34 cellular contexts compared by ENCODE assay signal in the genomic region with DNA sequence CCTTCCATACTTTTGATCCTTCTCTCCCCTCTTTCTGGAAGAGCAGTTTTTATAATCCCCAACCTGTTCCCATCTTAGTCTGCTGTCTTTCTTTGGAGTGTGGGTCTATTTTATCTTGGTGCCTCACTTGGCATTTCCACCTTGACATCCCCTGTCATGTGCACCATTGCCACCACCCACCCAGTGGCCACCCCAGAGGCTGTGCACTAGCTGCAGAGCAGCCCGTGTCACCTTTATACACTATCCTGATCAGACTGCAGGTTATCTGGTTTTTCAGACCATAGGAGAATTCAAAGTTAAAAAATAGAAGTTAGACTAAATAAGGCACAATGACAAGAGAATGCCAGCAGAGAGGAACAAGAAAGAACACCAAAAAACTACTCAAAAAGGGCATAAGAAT.
"Had no signal": no experiment of that assay in that cellular context is flagged by ENCODE, and none has a peak within 500 bp of the region (broad histone marks: within the 10 kb centered on the region; RNA-seq: fewer than 3 reads in every experiment).

No MANE protein-coding gene starts in this region.

- DNase-seq: Karpas-422, Kasumi-1, MG63, MM.1S, MV-4-11, NCI-H1048, NCI-H1092, NCI-H1092 treated with DMSO at 0.1 percent for 48 hours, NCI-H1105, NCI-H1105 treated with DMSO at 0.1 percent for 48 hours, NCI-H1417, NCI-H1417 treated with DMSO at 0.1 percent for 48 hours, NCI-H1436, NCI-H1436 treated with DMSO at 0.1 percent for 48 hours, NCI-H146, NCI-H1694, NCI-H1694 treated with DMSO at 0.1 percent for 48 hours, NCI-H187, NCI-H187 treated with DMSO at 0.1 percent for 48 hours, NCI-H1930, NCI-H2029, NCI-H2029 treated with DMSO at 0.1 percent for 48 hours, NCI-H2081, NCI-H2081 treated with DMSO at 0.1 percent for 48 hours, NCI-H2107, NCI-H2171, NCI-H2171 treated with DMSO at 0.1 percent for 48 hours, NCI-H2227 treated with DMSO at 0.1 percent for 48 hours, NCI-H226, NCI-H345, NCI-H446, NCI-H446 treated with DMSO at 0.1 percent for 48 hours, NCI-H510A had no signal

- H3K4me3 ChIP-seq: MG63 had no signal

- H3K9ac ChIP-seq: KMS-11 had no signal

- H3K36me3 ChIP-seq: MG63 had no signal

- H3K4me2 ChIP-seq: KMS-11 had no signal

- H3K9me3 ChIP-seq: MG63 had no signal

- H3K27me3 ChIP-seq: MG63 had no signal

- H3K27ac ChIP-seq: KMS-11 had no signal
